8 cellular contexts compared by ENCODE assay signal in the genomic region with DNA sequence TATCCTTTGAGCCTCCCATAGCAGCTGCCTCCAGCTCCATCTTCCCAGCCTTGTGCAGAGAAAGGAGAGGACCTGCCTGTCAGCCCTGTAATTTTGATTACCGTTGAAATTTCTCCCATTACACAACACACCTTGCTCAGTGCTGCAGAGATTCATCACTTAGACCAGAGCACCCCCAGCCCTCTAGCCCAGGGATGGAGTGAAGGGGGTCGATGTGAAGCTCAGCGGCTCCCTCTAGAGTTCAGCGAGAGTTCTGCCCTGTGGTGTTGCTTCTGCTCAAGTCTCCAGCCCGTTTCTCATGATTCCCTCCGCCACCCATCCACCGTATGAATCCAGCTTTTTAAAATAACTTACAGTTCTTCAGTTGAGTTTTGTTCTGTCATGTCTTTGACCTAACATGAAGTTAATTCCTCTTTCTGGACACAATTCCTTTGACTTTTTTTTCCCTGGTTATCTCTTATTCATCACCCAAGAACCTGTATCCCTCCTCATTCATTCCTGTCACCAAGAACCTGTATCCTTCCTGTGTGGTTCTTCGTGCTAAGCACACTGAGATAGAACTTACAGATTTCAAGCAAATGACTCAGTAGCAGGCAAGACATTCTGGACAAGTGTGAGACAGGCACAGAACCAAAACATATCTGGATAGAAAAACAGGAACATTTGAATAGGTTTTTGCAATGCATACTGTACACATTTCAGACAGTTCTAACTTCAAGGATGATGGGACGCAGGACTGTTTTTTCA. TPM values are rescaled to one million over a fixed set of nuclear protein-coding genes. Genes with fewer than 3 reads are reported as not detected.
DNase-seq lines count a peak whose midpoint lies in the region; ATAC-seq and TF ChIP-seq lines count a peak whose summit lies in the region.

No MANE protein-coding gene starts in this region.

- no peak for TF ChIP-seq POLR2A in HCT116 (IDR thresholded peaks at IDR 0.05; ENCODE audit: borderline replicate concordance, extremely low read depth, insufficient read depth, insufficient read length)

- RAD21 ChIA-PET in HCT116 (lab: Charles Lee; ENCODE audit: low non-redundant PET in 1 of 2, low total read pairs in 2 of 2, uncharacterized antibody in 2 of 2, unreplicated experiment in 2 of 2), result no interaction called here

- no peaks in the 10 kb centered on the region for H3K9me3 Mint-ChIP-seq in Caco-2 (ENCODE audit: unreplicated experiment)
- H3K9me3 Mint-ChIP-seq in activated CD8-positive, alpha-beta T cell treated with anti-CD3 and anti-CD28 coated beads for 36 hours, result no peaks in the 10 kb centered on the region

- peak; percentile 31; the same call in 1 of the 2 replicates for TF ChIP-seq RAD21 in HCT116 (IDR thresholded peaks at IDR 0.05; ENCODE audit: low read depth)

- H3K4me1 Mint-ChIP-seq in Caco-2 (ENCODE audit: low read depth, unreplicated experiment), result no peaks in the 10 kb centered on the region
- no peaks in the 10 kb centered on the region for H3K4me1 Mint-ChIP-seq in activated CD8-positive, alpha-beta T cell treated with anti-CD3 and anti-CD28 coated beads for 36 hours (ENCODE audit: low read depth)

- H3K4me3 ChIP-seq in Caco-2 (ENCODE audit: low read depth, low read length) (no peak overlapping the region), HCT116 (replicated peaks in 1 of 2; ENCODE audit: low read depth in 1 of 2, low read length in 2 of 2) (no peak overlapping the region)

- ATAC-seq in HCT116 (peak; percentile 79), GM18520 (IDR thresholded peaks at IDR 0.05; ENCODE audit: unreplicated experiment) (no peak), GM19395 (IDR thresholded peaks at IDR 0.05; ENCODE audit: unreplicated experiment) (no peak), GM21619 (IDR thresholded peaks at IDR 0.05; ENCODE audit: unreplicated experiment) (no peak)
- ATAC-seq in activated CD8-positive, alpha-beta T cell treated with anti-CD3 and anti-CD28 coated beads for 36 hours, result peak; percentile 88

- H3K27ac ChIP-seq in HCT116 (ENCODE audit: low read depth, low read length), result no peak overlapping the region

- H3K36me3 ChIP-seq in Caco-2 (ENCODE audit: control insufficient read depth, insufficient read depth, low read length) (no peaks in the 10 kb centered on the region), HCT116 (ENCODE audit: control insufficient read depth in 1 of 2, insufficient read depth in 2 of 2, low read length in 2 of 2) (no peaks in the 10 kb centered on the region)

- TF ChIP-seq CTCF in Caco-2 (IDR thresholded peaks at IDR 0.05; ENCODE audit: insufficient read depth in 1 of 2, low read depth in 1 of 2, low read length in 1 of 2, severe bottlenecking in 1 of 2, unreplicated experiment in 1 of 2), result peak; percentile 68 to 77
- peak in 2 of 3 experiments; percentile 45 to 53; a peak in 3 of 6 replicates for TF ChIP-seq CTCF in HCT116 (IDR thresholded peaks at IDR 0.05 in 2 of 3, conservative IDR thresholded peaks at IDR 0.05 in 1 of 3; ENCODE audit: borderline replicate concordance in 1 of 3, insufficient read depth in 1 of 3, low read depth in 2 of 3, low read length in 2 of 3)
- peak; percentile 53 for TF ChIP-seq CTCF in activated CD8-positive, alpha-beta T cell treated with anti-CD3 and anti-CD28 coated beads for 36 hours (IDR thresholded peaks at IDR 0.05)

- intact Hi-C loops in Caco-2 (cut with micrococcal nuclease; ENCODE audit: unreplicated experiment) (loop anchor here (1.0 to 5.0 kb wide), 2 partner anchors 12 to 219 kb away; no protein-coding TSS in a partner anchor), HCT116 (cut with micrococcal nuclease) (no loop called here)
- intact Hi-C loops in activated CD8-positive, alpha-beta T cell treated with anti-CD3 and anti-CD28 coated beads for 36 hours (cut with micrococcal nuclease), result loop anchor here (10.0 kb wide), 1 partner anchor 631 kb away; no protein-coding TSS in a partner anchor

- H3K9me3 ChIP-seq in Caco-2 (no peaks in the 10 kb centered on the region), HCT116 (ENCODE audit: control insufficient read depth in 1 of 2, insufficient read depth in 1 of 2, low read depth in 1 of 2, low read length in 2 of 2) (no peaks in the 10 kb centered on the region)

- H3K4me2 ChIP-seq in HCT116 (ENCODE audit: low read length), result no peak overlapping the region

- DNase-seq in Caco-2 (peak in 1 of 2 experiments; percentile 49), HCT116 (ENCODE audit: low read depth, low spot score) (no peak), left kidney (ENCODE audit: low read depth, low spot score) (peak; percentile 60), GF-D8 (lab: John Stamatoyannopoulos, UW) (no peak)
- peak; percentile 53 for DNase-seq in activated CD8-positive, alpha-beta T cell treated with anti-CD3 and anti-CD28 coated beads for 36 hours

- no peaks in the 10 kb centered on the region for H3K79me2 ChIP-seq in HCT116 (ENCODE audit: insufficient read depth, low read length)

- no peaks in the 10 kb centered on the region for H3K9me2 ChIP-seq in HCT116 (ENCODE audit: insufficient read depth)

- peaks cover 33% of the 10 kb centered on the region for H3K27me3 Mint-ChIP-seq in Caco-2 (ENCODE audit: insufficient read depth, unreplicated experiment)
- peaks cover 30% of the 10 kb centered on the region for H3K27me3 Mint-ChIP-seq in activated CD8-positive, alpha-beta T cell treated with anti-CD3 and anti-CD28 coated beads for 36 hours

- H4K20me1 ChIP-seq in HCT116 (ENCODE audit: insufficient read depth), result no peaks in the 10 kb centered on the region

- H3K9ac ChIP-seq in HCT116 (ENCODE audit: low read length), result no peak overlapping the region

- POLR2A ChIA-PET in Caco-2 (lab: Charles Lee), result interaction anchor here (1.0 kb wide), 1 partner anchor 35 kb away, joined by 3 read pairs; the partner anchor contains the start of gene ZNF32
- POLR2A ChIA-PET in HCT116 (lab: Charles Lee), result interaction anchor here (0.6 kb wide), 1 partner anchor 703 kb away, joined by 3 read pairs; no protein-coding TSS in a partner anchor
- POLR2A ChIA-PET in activated CD8-positive, alpha-beta T cell treated with anti-CD3 and anti-CD28 coated beads for 36 hours (lab: Charles Lee), result no interaction called here

- H3K27ac Mint-ChIP-seq in Caco-2 (ENCODE audit: unreplicated experiment), result no peak overlapping the region
- no peak overlapping the region for H3K27ac Mint-ChIP-seq in activated CD8-positive, alpha-beta T cell treated with anti-CD3 and anti-CD28 coated beads for 36 hours

- no TSS peak for BruUV-seq in Caco-2 (replicated peaks; lab: Mats Ljungman, UMichigan)
- no TSS peak for BruUV-seq in HCT116 (replicated peaks; lab: Mats Ljungman, UMichigan)

- H3K4me1 ChIP-seq in Caco-2, result no peaks in the 10 kb centered on the region
- H3K4me1 ChIP-seq in HCT116 (ENCODE audit: control insufficient read depth in 1 of 2, insufficient read depth in 2 of 2, low read length in 2 of 2), result peaks cover 6 to 11% of the 10 kb centered on the region in 2 experiments; a peak in 3 of 4 replicates

- no peak overlapping the region for H3K4me3 Mint-ChIP-seq in Caco-2 (ENCODE audit: unreplicated experiment)
- H3K4me3 Mint-ChIP-seq in activated CD8-positive, alpha-beta T cell treated with anti-CD3 and anti-CD28 coated beads for 36 hours, result no peak overlapping the region

- H3K27me3 ChIP-seq in Caco-2 (replicated peaks; ENCODE audit: control insufficient read depth, insufficient read depth, low read length), result no peaks in the 10 kb centered on the region; the same call in 1 of the 2 replicates
- H3K27me3 ChIP-seq in HCT116 (ENCODE audit: insufficient read depth, low read length), result no peaks in the 10 kb centered on the region

- H2AFZ ChIP-seq in HCT116 (ENCODE audit: low read depth, low read length, poor library complexity, severe bottlenecking), result no peak overlapping the region

- no peaks in the 10 kb centered on the region for H3K36me3 Mint-ChIP-seq in Caco-2 (ENCODE audit: insufficient read depth, unreplicated experiment)
- no peaks in the 10 kb centered on the region for H3K36me3 Mint-ChIP-seq in activated CD8-positive, alpha-beta T cell treated with anti-CD3 and anti-CD28 coated beads for 36 hours (ENCODE audit: low read depth)

- CTCF ChIA-PET in Caco-2 (lab: Charles Lee), result interaction anchor here (0.5 to 1.9 kb wide), 2 partner anchors 11 to 479 kb away, joined by 6 to 8 read pairs; no protein-coding TSS in a partner anchor
- CTCF ChIA-PET in HCT116 (lab: Charles Lee), result interaction anchor here (1.0 to 1.2 kb wide), 2 partner anchors 11 to 703 kb away, joined by 3 to 4 read pairs; no protein-coding TSS in a partner anchor
- CTCF ChIA-PET in activated CD8-positive, alpha-beta T cell treated with anti-CD3 and anti-CD28 coated beads for 36 hours (lab: Charles Lee), result interaction anchor here (0.5 to 2.3 kb wide), 17 partner anchors 8 to 739 kb away, joined by 3 to 26 read pairs (median 3); no protein-coding TSS in a partner anchor

TF ChIP-seq in HCT116, 20 proteins besides CTCF, POLR2A, EP300 and RAD21:
- TF ChIP-seq CBX3 (IDR thresholded peaks at IDR 0.05; ENCODE audit: low read depth), result no peak
- TF ChIP-seq EZH2phosphoT487 (IDR thresholded peaks at IDR 0.05; ENCODE audit: borderline replicate concordance), result no peak
- TF ChIP-seq JUND (IDR thresholded peaks at IDR 0.05), result no peak
- no peak for TF ChIP-seq ZNF274 (IDR thresholded peaks at IDR 0.05; ENCODE audit: low read depth, low read length)
- TF ChIP-seq YY1 (IDR thresholded peaks at IDR 0.05; ENCODE audit: extremely low read depth, insufficient replicate concordance, low read depth, low read length), result no peak
- TF ChIP-seq ZFX (IDR thresholded peaks at IDR 0.05), result no peak
- TF ChIP-seq EGR1 (IDR thresholded peaks at IDR 0.05; ENCODE audit: low read depth), result no peak
TF ChIP-seq in HCT116: peak in this region for 0.

RNA-seq across cellular contexts. Expression of gene ZNF32, which starts 34.9 kb away (rescaled TPM):
- total RNA-seq in Caco-2 (2022) (25.3 and 30.3 TPM in 2 replicates), HCT116 (2021; ENCODE audit: unreplicated experiment) (10.3 TPM)
- 8.5 and 10.9 TPM in 2 replicates for polyA plus RNA-seq in HCT116 (2012)
- total RNA-seq in activated CD8-positive, alpha-beta T cell treated with anti-CD3 and anti-CD28 coated beads for 36 hours, result 10 to 100 TPM; 12.5 to 13.7 TPM

Comparison
In these comparisons a context has a peak if more than half of its experiments do, and no peak if none do; other contexts are left out.
1. DNase-seq: peak in activated CD8-positive, alpha-beta T cell treated with anti-CD3 and anti-CD28 coated beads for 36 hours (single experiment) and left kidney (single experiment); none in HCT116 (single experiment) and GF-D8 (single experiment).
2. ATAC-seq: peak in HCT116 (single experiment) and activated CD8-positive, alpha-beta T cell treated with anti-CD3 and anti-CD28 coated beads for 36 hours (single experiment); none in GM18520 (single experiment), GM19395 (single experiment) and GM21619 (single experiment).
3. Peak in every context shown above with its lines, with median percentiles within 50 percentile points of each other: CTCF ChIP-seq.